ENCODE assay signal across 8 cellular contexts in genomic region chr19:33796164-33797100, GRCh38. TPM values are rescaled to one million over a fixed set of nuclear protein-coding genes. Genes with fewer than 3 reads are reported as not detected.
DNase-seq lines count a peak whose midpoint lies in the region; ATAC-seq and TF ChIP-seq lines count a peak whose summit lies in the region.

Gene KCTD15, plus strand, starts transcription at chr19:33796870. Its CDS starts 3,585 bp downstream, at chr19:33800455.

- H3K27me3 ChIP-seq in adipocyte (replicated peaks; ENCODE audit: control insufficient read depth, insufficient read depth, low read length) (peaks cover 31% of the 10 kb centered on the region), heart right ventricle (peaks cover 0 to 28% (median 6%) of the 10 kb centered on the region in 7 donors), parathyroid adenoma (ENCODE audit: control insufficient read depth, insufficient read depth, low read length) (no peaks in the 10 kb centered on the region)

- H3K79me2 ChIP-seq in parathyroid adenoma = no peaks in the 10 kb centered on the region

- intact Hi-C loops in heart right ventricle (cut with DNase I) = loop anchor here in 6 of 10 donors (1.0 to 10.0 kb wide), 7 partner anchors 24 to 201 kb away; no protein-coding TSS in a partner anchor

- H3K9me3 ChIP-seq in adipocyte (ENCODE audit: control insufficient read depth, low read length) (no peaks in the 10 kb centered on the region), heart right ventricle (no peaks in the 10 kb centered on the region), parathyroid adenoma (ENCODE audit: control insufficient read depth, low read length) (no peaks in the 10 kb centered on the region)

- peak within 1 kb of the TSS; percentile 94 for H3K4me2 ChIP-seq in parathyroid adenoma (ENCODE audit: low read length)

- H3K27ac ChIP-seq in heart right ventricle (peak within 1 kb of the TSS; percentile 90 to 100 (median 98)), parathyroid adenoma (peak within 1 kb of the TSS; percentile 95)

- DNase-seq in DMS79 treated with DMSO at 0.1 percent for 48 hours (lab: John Stamatoyannopoulos, UW) = peak; percentile 19
- no peak for DNase-seq in DMS79 (lab: John Stamatoyannopoulos, UW)
- DNase-seq in NCI-H226 = peak; percentile 43
- peak; percentile 80 for DNase-seq in adipocyte (ENCODE audit: low read depth)
- DNase-seq in heart right ventricle = peak in 1 of 2 donors; percentile 51

- peak within 1 kb of the TSS; percentile 88 for H2AFZ ChIP-seq in parathyroid adenoma

- H3K4me3 ChIP-seq in adipocyte (ENCODE audit: low read length) = peak within 1 kb of the TSS; percentile 76
- peak within 1 kb of the TSS; percentile 80 to 93 (median 84) for H3K4me3 ChIP-seq in heart right ventricle
- H3K4me3 ChIP-seq in parathyroid adenoma (ENCODE audit: low read depth, low read length) = peak within 1 kb of the TSS; percentile 66

- TF ChIP-seq CTCF in heart right ventricle (IDR thresholded peaks at IDR 0.05) (no peak), parathyroid adenoma (IDR thresholded peaks at IDR 0.05) (no peak)

- ATAC-seq in heart right ventricle = peak in 3 of 8 donors; percentile 5 to 37 (median 16)
- ATAC-seq in HG03521 (IDR thresholded peaks at IDR 0.05; ENCODE audit: unreplicated experiment) = no peak
- ATAC-seq in HG02610 (IDR thresholded peaks at IDR 0.05; ENCODE audit: unreplicated experiment) = no peak

- 0% methylated on average over 84 to 118 of the region's 125 CpGs for WGBS in heart right ventricle, 2 donors

- H3K9ac ChIP-seq in adipocyte (ENCODE audit: low read length) (peak within 1 kb of the TSS; percentile 67), parathyroid adenoma (peak within 1 kb of the TSS; percentile 82)

- H3K4me1 ChIP-seq in adipocyte (ENCODE audit: control insufficient read depth, insufficient read depth, low read length) (peaks cover 2% of the 10 kb centered on the region), heart right ventricle (peaks cover 0 to 38% (median 15%) of the 10 kb centered on the region in 9 donors), parathyroid adenoma (peaks cover 21% of the 10 kb centered on the region)

- H3K36me3 ChIP-seq in adipocyte (ENCODE audit: control insufficient read depth, insufficient read depth, low read length, severe bottlenecking) (no peaks in the 10 kb centered on the region), heart right ventricle (peaks cover 0 to 21% (median 3%) of the 10 kb centered on the region in 9 donors), parathyroid adenoma (ENCODE audit: control insufficient read depth, insufficient read depth, low read length) (no peaks in the 10 kb centered on the region)

RNA-seq across cellular contexts. Expression of gene KCTD15, which starts in this region (rescaled TPM):
- total RNA-seq in heart right ventricle = 10 to 100 TPM in 1 of 10 donors, 1 to 10 TPM in 9; 3.5 to 18.6 (median 7.2) TPM
- polyA plus RNA-seq in heart right ventricle = 10 to 100 TPM; 16.0 to 22.5 TPM
